12 cellular contexts compared by ENCODE assay signal in the genomic region with DNA sequence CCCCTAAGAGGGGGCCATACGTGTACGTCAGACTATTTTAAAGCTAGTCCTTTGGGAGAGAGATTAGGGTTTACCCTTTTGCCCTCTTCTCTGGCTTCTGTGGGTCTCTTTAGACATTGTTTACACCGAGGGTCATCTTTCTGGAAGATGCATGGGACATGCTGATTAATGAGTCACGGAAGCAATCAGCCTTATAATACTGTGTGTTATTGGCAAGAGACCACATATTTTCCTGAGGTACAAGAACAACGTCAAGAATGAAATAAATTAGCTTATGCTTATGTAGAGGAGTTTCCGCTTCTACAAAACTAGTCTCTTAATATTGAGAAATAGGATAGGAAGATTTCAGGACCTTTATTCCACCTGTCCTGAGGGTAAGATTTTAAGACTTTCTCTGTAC.
DNase-seq lines count a peak whose midpoint lies in the region.
"Had no signal": no experiment of that assay in that cellular context is flagged by ENCODE, and none has a peak within 500 bp of the region (broad histone marks: within the 10 kb centered on the region; RNA-seq: fewer than 3 reads in every experiment).

No MANE protein-coding gene starts in this region.

- DNase-seq in NCI-H446 treated with DMSO at 0.1 percent for 48 hours (lab: John Stamatoyannopoulos, UW) (peak; percentile 7), NCI-H446 (lab: John Stamatoyannopoulos, UW) (no peak), left kidney (ENCODE audit: low read depth, low spot score) (peak; percentile 7), renal cortical epithelial cell (ENCODE audit: low read depth) (peak; percentile 10), CD1c-positive myeloid dendritic cell (ENCODE audit: extremely low spot score) (no peak), SW480 (ENCODE audit: low spot score) (no peak), HuH-7 (ENCODE audit: low spot score) (no peak)
- DNase-seq: Calu3; CD8-positive, alpha-beta T cell; DMS79 treated with DMSO at 0.1 percent for 48 hours; GF-D8; H9 had no signal

Comparison
In these comparisons a context has a peak if more than half of its experiments do, and no peak if none do; other contexts are left out.
1. DNase-seq: peak in NCI-H446 treated with DMSO at 0.1 percent for 48 hours (single experiment), left kidney (single experiment) and renal cortical epithelial cell (single experiment); none in NCI-H446 (0 of 2), CD1c-positive myeloid dendritic cell (single experiment), SW480 (single experiment) and HuH-7 (single experiment).